7 cellular contexts compared by ENCODE assay signal in the genomic region with DNA sequence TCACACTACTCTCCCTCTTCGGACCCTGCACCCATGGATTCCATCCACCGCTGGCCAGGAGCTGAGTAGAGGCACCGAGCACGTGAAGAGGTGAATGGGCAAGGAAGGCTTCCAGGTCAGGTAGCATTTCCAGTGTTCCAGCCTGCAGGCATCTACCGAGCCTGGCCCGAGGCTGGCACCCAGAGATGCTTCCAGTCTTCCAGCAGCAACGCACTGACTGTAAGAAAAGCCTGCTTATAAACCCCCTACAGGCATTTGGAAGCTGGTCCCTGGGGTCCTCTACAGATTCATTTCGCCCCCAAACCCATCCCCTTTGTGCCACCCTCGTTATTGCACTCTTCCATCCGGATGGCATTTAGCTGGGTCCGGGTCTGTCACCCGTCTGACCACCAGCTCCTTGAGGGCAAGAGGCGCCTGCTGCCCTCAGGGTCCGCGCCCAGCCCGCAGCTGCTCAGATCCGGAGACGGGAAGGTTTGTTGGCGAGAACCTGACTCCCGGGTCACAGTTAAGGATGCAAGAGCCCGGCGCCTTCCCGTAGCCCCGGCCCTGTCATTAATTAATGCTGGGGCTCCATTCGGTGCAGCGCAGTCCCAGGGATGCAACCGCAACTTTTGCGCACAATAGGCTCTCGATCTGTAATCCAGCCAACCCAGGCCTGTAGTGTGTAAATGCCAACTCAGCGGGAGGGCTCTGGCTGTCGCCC. TPM values are rescaled to one million over a fixed set of nuclear protein-coding genes. Genes with fewer than 3 reads are reported as not detected.
DNase-seq lines count a peak whose midpoint lies in the region; ATAC-seq, FAIRE-seq and TF ChIP-seq lines count a peak whose summit lies in the region.

No MANE protein-coding gene starts in this region.

- peaks cover 15% of the 10 kb centered on the region for H3K4me1 Mint-ChIP-seq in memory B cell

- no peak for TF ChIP-seq POLR2A in body of pancreas (IDR thresholded peaks at IDR 0.05)

- no peak for FAIRE-seq in GM19239 (lab: Jason Lieb, UNC)
- no peak for FAIRE-seq in frontal cortex (lab: Jason Lieb, UNC)

- H3K36me3 Mint-ChIP-seq in memory B cell, result no peaks in the 10 kb centered on the region

- H3K4me3 Mint-ChIP-seq in memory B cell, result peak overlapping the region; percentile 96

- peaks cover 9% of the 10 kb centered on the region for H3K27me3 Mint-ChIP-seq in memory B cell

- ATAC-seq in GM19455 (IDR thresholded peaks at IDR 0.05; ENCODE audit: unreplicated experiment) (peak; percentile 21), HG03432 (IDR thresholded peaks at IDR 0.05; ENCODE audit: unreplicated experiment) (peak; percentile 13), body of pancreas (no peak), memory B cell (ENCODE audit: low read depth) (no peak), GM19397 (IDR thresholded peaks at IDR 0.05; ENCODE audit: unreplicated experiment) (no peak)

- intact Hi-C loops in body of pancreas (cut with DNase I), result no loop called here

- H3K27me3 ChIP-seq in body of pancreas, result no peaks in the 10 kb centered on the region

- peaks cover 25% of the 10 kb centered on the region for H3K4me1 ChIP-seq in body of pancreas

- DNase-seq in body of pancreas (no peak), memory B cell (ENCODE audit: low spot score in 2 of 2) (peak in 1 of 2 donors; percentile 5), GM19239 (ENCODE audit: insufficient read length, low spot score) (no peak), frontal cortex (ENCODE audit: low spot score in 2 of 2) (no peak)

- H3K4me3 ChIP-seq in body of pancreas, result peak overlapping the region; percentile 55 to 93

- H3K27ac ChIP-seq in body of pancreas, result peak overlapping the region; percentile 94 to 99 (median 98)

- peak overlapping the region; percentile 93 for H3K27ac Mint-ChIP-seq in memory B cell

- no peaks in the 10 kb centered on the region for H3K9me3 Mint-ChIP-seq in memory B cell

- no peaks in the 10 kb centered on the region for H3K36me3 ChIP-seq in body of pancreas (replicated peaks in 1 of 2; ENCODE audit: insufficient read depth in 1 of 2, low read depth in 2 of 2)

- no peak for TF ChIP-seq CTCF in body of pancreas (IDR thresholded peaks at IDR 0.05)

- no peaks in the 10 kb centered on the region for H3K9me3 ChIP-seq in body of pancreas

- WGBS in body of pancreas, 2 donors, result 0 to 7% methylated on average over 1 to 31 of the region's 31 CpGs

RNA-seq across cellular contexts. Expression of gene MARK3, which starts 0.6 kb away (rescaled TPM):
- total RNA-seq in body of pancreas (100 to 1,000 TPM in 1 of 2 donors, 10 to 100 TPM in 1; 87.2 to 147 TPM), frontal cortex (152 TPM)

RNA-seq across cellular contexts. Expression of gene EIF5, which starts 50.6 kb away (rescaled TPM):
- 100 to 1,000 TPM in 1 of 2 donors, 10 to 100 TPM in 1; 85.6 to 234 TPM for total RNA-seq in body of pancreas
- 129 TPM for total RNA-seq in frontal cortex

Comparison
In these comparisons a context has a peak if more than half of its experiments do, and no peak if none do; other contexts are left out.
1. ATAC-seq: peak in GM19455 (single experiment) and HG03432 (single experiment); none in body of pancreas (single experiment), memory B cell (single experiment) and GM19397 (single experiment).